ENCODE assay signal across 8 cellular contexts in the genomic region with DNA sequence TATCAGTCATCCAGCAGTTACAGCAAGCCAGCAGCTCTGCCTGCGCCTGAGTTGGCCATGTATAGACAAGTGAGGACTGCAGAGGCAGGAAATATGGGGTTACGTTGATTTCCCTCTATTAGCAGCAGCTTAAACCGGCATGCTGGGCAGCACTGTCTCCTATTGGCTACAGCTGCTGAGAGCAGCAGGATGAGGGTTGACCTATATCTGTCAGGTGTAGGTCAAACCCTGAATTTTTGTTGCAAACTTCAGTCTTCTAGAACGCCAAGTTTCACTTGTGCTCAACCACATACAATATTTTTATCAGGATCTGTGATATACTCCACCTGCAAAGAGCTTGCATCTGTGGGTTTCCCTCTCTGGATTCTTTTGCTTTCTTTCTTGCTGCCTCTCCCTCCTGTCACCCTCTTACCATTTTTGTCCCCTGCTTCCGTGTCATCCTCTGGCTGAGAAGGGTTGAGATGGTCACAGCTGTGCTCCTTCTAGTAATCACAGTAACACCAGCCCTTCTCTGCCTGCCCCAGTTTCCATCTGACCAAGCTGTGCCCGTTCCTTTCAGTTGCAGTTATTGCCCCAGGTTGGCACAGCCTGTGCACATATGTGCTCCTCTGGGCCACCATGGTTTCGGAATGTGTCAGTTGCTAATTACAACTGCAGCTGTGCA. TPM values are rescaled to one million over a fixed set of nuclear protein-coding genes. Genes with fewer than 3 reads are reported as not detected.
A peak's percentile ranks its signal among the peaks of the same experiment; 100 is the strongest.
DNase-seq lines count a peak whose midpoint lies in the region; ATAC-seq and TF ChIP-seq lines count a peak whose summit lies in the region.

No MANE protein-coding gene starts in this region.

- H3K4me1 ChIP-seq in Karpas-422 (ENCODE audit: low read length), result peaks cover 12% of the 10 kb centered on the region

- no peaks in the 10 kb centered on the region for H3K79me2 ChIP-seq in Karpas-422 (ENCODE audit: low read length)

- no peak overlapping the region for H3K4me2 ChIP-seq in Karpas-422 (ENCODE audit: low read depth, low read length, poor library complexity, severe bottlenecking)

- no peaks in the 10 kb centered on the region for H3K27me3 ChIP-seq in Karpas-422 (ENCODE audit: low read length)

- TF ChIP-seq CTCF in GM12875 (IDR thresholded peaks at IDR 0.05; ENCODE audit: borderline replicate concordance, insufficient read depth, low read depth, low read length), result no peak

- H4K20me1 ChIP-seq in Karpas-422 (ENCODE audit: insufficient read depth, low read depth, low read length), result no peaks in the 10 kb centered on the region

- DNase-seq in Karpas-422, result no peak
- DNase-seq in activated T-helper 9 cell treated with anti-CD3 and anti-CD28 coated beads, Interleukin-2, amount 50 U/mL, for 16 hours (ENCODE audit: low read depth), result peak; percentile 37
- peak; percentile 5 to 23 for DNase-seq in stimulated activated CD4-positive, alpha-beta T cell treated with anti-CD3 and anti-CD28 coated beads, Interleukin-12 subunit alpha, Interleukin-12 subunit beta, amount 100 ng/mL, for 24 hours (ENCODE audit: low read depth in 2 of 2)
- DNase-seq in cerebellar nuclear complex (lab: John Stamatoyannopoulos, UW), result no peak
- no peak for DNase-seq in NCI-H1417 (lab: John Stamatoyannopoulos, UW)
- DNase-seq in KBM-7, result no peak

- no peaks in the 10 kb centered on the region for H3K36me3 ChIP-seq in Karpas-422 (ENCODE audit: insufficient read depth, low read length)

- peak; percentile 90 for ATAC-seq in GM21529 (IDR thresholded peaks at IDR 0.05; ENCODE audit: unreplicated experiment)

- no peaks in the 10 kb centered on the region for H3K9me2 ChIP-seq in Karpas-422 (replicated peaks; ENCODE audit: insufficient read depth, low read length)

- H3K9me3 ChIP-seq in Karpas-422 (ENCODE audit: low read length), result no peaks in the 10 kb centered on the region

- no peak overlapping the region for H3K27ac ChIP-seq in Karpas-422 (ENCODE audit: low read length)

- 0 out of 2 replicates have a peak overlapping the region, but pooled peaks have one; percentile 3 for H3K9ac ChIP-seq in Karpas-422 (ENCODE audit: low read length)

- H3K4me3 ChIP-seq in GM12875 (ENCODE audit: low read depth, low read length) (peak overlapping the region; percentile 31), Karpas-422 (ENCODE audit: low read length) (no peak overlapping the region)

- no peak overlapping the region for H2AFZ ChIP-seq in Karpas-422 (ENCODE audit: low read length)

- in situ Hi-C loops in KBM-7 (cut with MboI; ENCODE audit: low pct_unique_long_range_greater_than_20kb, low sequenced_read_pairs), result no loop called here

RNA-seq across cellular contexts. Expression of a gene that starts 23.8 kb away (rescaled TPM):
- total RNA-seq in Karpas-422 (2014; rRNA removed; shearing (Covaris generic); ENCODE audit: low replicate concordance), result 30.2 and 55.7 TPM in 2 replicates

Comparison
In these comparisons a context has a peak if more than half of its experiments do, and no peak if none do; other contexts are left out.
1. DNase-seq: peak in activated T-helper 9 cell treated with anti-CD3 and anti-CD28 coated beads, Interleukin-2, amount 50 U/mL, for 16 hours (single experiment) and stimulated activated CD4-positive, alpha-beta T cell treated with anti-CD3 and anti-CD28 coated beads, Interleukin-12 subunit alpha, Interleukin-12 subunit beta, amount 100 ng/mL, for 24 hours (2 of 2); none in Karpas-422 (single experiment), cerebellar nuclear complex (0 of 2), NCI-H1417 (0 of 3) and KBM-7 (single experiment).